Comparison of ENCODE assay signal across 1 cellular context in genomic region chr14:103056322-103057027, GRCh38.
A peak's percentile ranks its signal among the peaks of the same experiment; 100 is the strongest.
TF ChIP-seq lines count a peak whose summit lies in the region.

No MANE protein-coding gene starts in this region.

TF ChIP-seq in H1, 55 proteins besides CTCF, POLR2A, EP300 and RAD21:
- no peak for TF ChIP-seq CBX8 (IDR thresholded peaks at IDR 0.05; ENCODE audit: borderline replicate concordance, low read depth, low read length)
- TF ChIP-seq EGR1 (IDR thresholded peaks at IDR 0.05; ENCODE audit: borderline replicate concordance, low read depth, low read length) = 0 out of 2 replicates have a peak, but pooled peaks have one; percentile 12
